In genomic region chr14:103562385-103563088, GRCh38 we compare ENCODE assay signal across 8 cellular contexts. TPM values are rescaled to one million over a fixed set of nuclear protein-coding genes. Genes with fewer than 3 reads are reported as not detected.
DNase-seq lines count a peak whose midpoint lies in the region; ATAC-seq and TF ChIP-seq lines count a peak whose summit lies in the region.

Gene BAG5, minus strand, starts transcription at chr14:103562657. Its CDS starts 1,493 bp downstream, at chr14:103561164.
Gene COA8, plus strand, starts transcription at chr14:103562960. Its CDS starts 42 bp downstream, at chr14:103563002.

- peaks cover 19% of the 10 kb centered on the region for H3K4me1 Mint-ChIP-seq in activated T-helper 17 cell treated with anti-CD3 and anti-CD28 coated beads, Interleukin-2, amount 50 U/mL, for 72 hours
- H3K4me1 Mint-ChIP-seq in natural killer cell = peaks cover 36 to 47% of the 10 kb centered on the region in 2 donors

- DNase-seq in DMS79 treated with DMSO at 0.1 percent for 48 hours (lab: John Stamatoyannopoulos, UW) (peak; percentile 86), KBM-7 (peak; percentile 80), RPMI8226 (peak; percentile 85), fibroblast of mammary gland (ENCODE audit: low read depth) (peak; percentile 76), natural killer cell (peak; percentile 87)
- peak; percentile 68 to 97 (median 87) for DNase-seq in stimulated activated naive CD4-positive, alpha-beta T cell (lab: John Stamatoyannopoulos, UW)

- in situ Hi-C loops in KBM-7 (cut with MboI; ENCODE audit: low pct_unique_long_range_greater_than_20kb, low sequenced_read_pairs) = no loop called here

- intact Hi-C loops in natural killer cell (cut with micrococcal nuclease) = loop anchor here (1.0 kb wide), 1 partner anchor 153 kb away; the partner anchor contains the start of genes XRCC3 and ZFYVE21

- ATAC-seq in GM21619 (IDR thresholded peaks at IDR 0.05; ENCODE audit: unreplicated experiment) = peak; percentile 74
- ATAC-seq in activated T-helper 17 cell treated with anti-CD3 and anti-CD28 coated beads, Interleukin-2, amount 50 U/mL, for 72 hours (replicated peaks) = peak; percentile 82
- peak; percentile 79 to 91 (median 84) for ATAC-seq in natural killer cell

- TF ChIP-seq CTCF in fibroblast of mammary gland (conservative IDR thresholded peaks at IDR 0.05; ENCODE audit: control insufficient read depth, insufficient read depth, low read depth, low read length) = no peak
- no peak for TF ChIP-seq CTCF in natural killer cell (IDR thresholded peaks at IDR 0.05)

- H3K27ac Mint-ChIP-seq in activated T-helper 17 cell treated with anti-CD3 and anti-CD28 coated beads, Interleukin-2, amount 50 U/mL, for 72 hours = peak within 1 kb of the TSS; percentile 96
- H3K27ac Mint-ChIP-seq in natural killer cell = peak within 1 kb of the TSS; percentile 80 to 89

- no peaks in the 10 kb centered on the region for H3K27me3 Mint-ChIP-seq in activated T-helper 17 cell treated with anti-CD3 and anti-CD28 coated beads, Interleukin-2, amount 50 U/mL, for 72 hours
- no peaks in the 10 kb centered on the region for H3K27me3 Mint-ChIP-seq in natural killer cell (ENCODE audit: low read depth in 2 of 2)

- no peaks in the 10 kb centered on the region for H3K9me3 Mint-ChIP-seq in activated T-helper 17 cell treated with anti-CD3 and anti-CD28 coated beads, Interleukin-2, amount 50 U/mL, for 72 hours
- H3K9me3 Mint-ChIP-seq in natural killer cell = no peaks in the 10 kb centered on the region

- peaks cover 52% of the 10 kb centered on the region for H3K36me3 Mint-ChIP-seq in activated T-helper 17 cell treated with anti-CD3 and anti-CD28 coated beads, Interleukin-2, amount 50 U/mL, for 72 hours (ENCODE audit: low read depth)
- H3K36me3 Mint-ChIP-seq in natural killer cell = no peaks in the 10 kb centered on the region

- H3K4me3 Mint-ChIP-seq in activated T-helper 17 cell treated with anti-CD3 and anti-CD28 coated beads, Interleukin-2, amount 50 U/mL, for 72 hours = peak within 1 kb of the TSS; percentile 98
- peak within 1 kb of the TSS; percentile 98 for H3K4me3 Mint-ChIP-seq in natural killer cell

- H3K4me3 ChIP-seq in fibroblast of mammary gland (ENCODE audit: control insufficient read depth, low read depth, low read length) = peak within 1 kb of the TSS; percentile 87

RNA-seq across cellular contexts. Expression of gene BAG5, which starts in this region (rescaled TPM):
- 10 to 100 TPM; 21.0 to 33.2 TPM for total RNA-seq in activated T-helper 17 cell treated with anti-CD3 and anti-CD28 coated beads, Interleukin-2, amount 50 U/mL, for 72 hours
- 10 to 100 TPM; 36.1 to 48.0 (median 47.0) TPM for total RNA-seq in natural killer cell

RNA-seq across cellular contexts. Expression of gene COA8, which starts in this region (rescaled TPM):
- total RNA-seq in activated T-helper 17 cell treated with anti-CD3 and anti-CD28 coated beads, Interleukin-2, amount 50 U/mL, for 72 hours = 10 to 100 TPM; 30.9 to 39.9 TPM
- total RNA-seq in natural killer cell = 10 to 100 TPM; 22.2 to 32.0 (median 24.9) TPM

Comparison
In these comparisons a context has a peak if more than half of its experiments do, and no peak if none do; other contexts are left out.
1. Peak in every context shown above with its lines: DNase-seq, ATAC-seq and H3K4me3 ChIP-seq.